8 cellular contexts compared by ENCODE assay signal in genomic region chr7:7967909-7968543, GRCh38. TPM values are rescaled to one million over a fixed set of nuclear protein-coding genes. Genes with fewer than 3 reads are reported as not detected.
DNase-seq lines count a peak whose midpoint lies in the region; ATAC-seq, FAIRE-seq and TF ChIP-seq lines count a peak whose summit lies in the region.

No MANE protein-coding gene starts in this region.

- CTCF ChIA-PET in activated CD8-positive, alpha-beta memory T cell treated with anti-CD3 and anti-CD28 coated beads, Interleukin-2, amount 10 ng/mL, durations not matched to agents 7 days and 5 days (lab: Charles Lee), result interaction anchor here (0.5 to 2.8 kb wide), 12 partner anchors 10 to 287 kb away, joined by 3 to 12 read pairs (median 3); no protein-coding TSS in a partner anchor

- no peak for TF ChIP-seq POLR2A in thyroid gland (IDR thresholded peaks at IDR 0.05)

- H3K4me3 ChIP-seq in kidney (ENCODE audit: low read length in 2 of 2), result peak overlapping the region; percentile 77 to 98
- H3K4me3 ChIP-seq in thyroid gland (replicated peaks in 1 of 3), result peak overlapping the region; percentile 2 to 81 (median 53)

- peak overlapping the region; percentile 89 for H3K27ac Mint-ChIP-seq in activated CD8-positive, alpha-beta memory T cell treated with anti-CD3 and anti-CD28 coated beads, Interleukin-2, amount 10 ng/mL, durations not matched to agents 7 days and 5 days
- H3K27ac Mint-ChIP-seq in activated T-helper 2 cell treated with anti-CD3 and anti-CD28 coated beads, Interferon-gamma antibody, Interleukin-2, Interleukin-4, amounts not matched to agents 10 μg/mL and 5 μg/mL and 100 μg/mL, durations not matched to agents 14 hours and 24 hours and 36 hours, result peak overlapping the region; percentile 95

- FAIRE-seq in kidney (lab: Jason Lieb, UNC), result no peak

- in situ Hi-C loops in GM13977 (cut with MboI; ENCODE audit: low pct_unique_long_range_greater_than_20kb, low sequenced_read_pairs, unreplicated experiment), result no loop called here

- DNase-seq in activated CD8-positive, alpha-beta memory T cell treated with anti-CD3 and anti-CD28 coated beads, Interleukin-2, amount 10 ng/mL, durations not matched to agents 7 days and 5 days, result no peak
- DNase-seq in activated CD8-positive, alpha-beta memory T cell treated with anti-CD3 and anti-CD28 coated beads, Interleukin-2, amount 50 U/mL, for 4 hours, result no peak
- no peak for DNase-seq in activated T-helper 2 cell treated with anti-CD3 and anti-CD28 coated beads, Interferon-gamma antibody, Interleukin-2, Interleukin-4, amounts not matched to agents 10 μg/mL and 5 μg/mL and 100 μg/mL, durations not matched to agents 14 hours and 24 hours and 36 hours (ENCODE audit: low spot score)
- DNase-seq in kidney (no peak), thyroid gland (no peak), GM13977 (ENCODE audit: low spot score) (no peak), anterior cingulate cortex (lab: John Stamatoyannopoulos, UW) (no peak)

- peak overlapping the region; percentile 63 to 68 for H3K9ac ChIP-seq in kidney (ENCODE audit: low read length in 2 of 2)

- H3K4me3 Mint-ChIP-seq in activated CD8-positive, alpha-beta memory T cell treated with anti-CD3 and anti-CD28 coated beads, Interleukin-2, amount 10 ng/mL, durations not matched to agents 7 days and 5 days, result peak overlapping the region; percentile 89
- peak overlapping the region; percentile 94 for H3K4me3 Mint-ChIP-seq in activated T-helper 2 cell treated with anti-CD3 and anti-CD28 coated beads, Interferon-gamma antibody, Interleukin-2, Interleukin-4, amounts not matched to agents 10 μg/mL and 5 μg/mL and 100 μg/mL, durations not matched to agents 14 hours and 24 hours and 36 hours (ENCODE audit: low read depth)

- peaks cover 0 to 7% of the 10 kb centered on the region in 2 donors for H3K4me1 ChIP-seq in kidney (ENCODE audit: control insufficient read depth in 1 of 2, insufficient read depth in 1 of 2, low read depth in 1 of 2, low read length in 2 of 2)
- H3K4me1 ChIP-seq in thyroid gland, result peaks cover 5 to 10% of the 10 kb centered on the region in 2 donors

- H3K36me3 ChIP-seq in kidney (ENCODE audit: control insufficient read depth in 1 of 2, insufficient read depth in 2 of 2, low read length in 2 of 2) (no peaks in the 10 kb centered on the region), thyroid gland (no peaks in the 10 kb centered on the region)

- no peaks in the 10 kb centered on the region for H3K9me3 Mint-ChIP-seq in activated CD8-positive, alpha-beta memory T cell treated with anti-CD3 and anti-CD28 coated beads, Interleukin-2, amount 10 ng/mL, durations not matched to agents 7 days and 5 days (ENCODE audit: low read depth)
- H3K9me3 Mint-ChIP-seq in activated T-helper 2 cell treated with anti-CD3 and anti-CD28 coated beads, Interferon-gamma antibody, Interleukin-2, Interleukin-4, amounts not matched to agents 10 μg/mL and 5 μg/mL and 100 μg/mL, durations not matched to agents 14 hours and 24 hours and 36 hours, result no peaks in the 10 kb centered on the region

- H3K4me1 Mint-ChIP-seq in activated CD8-positive, alpha-beta memory T cell treated with anti-CD3 and anti-CD28 coated beads, Interleukin-2, amount 10 ng/mL, durations not matched to agents 7 days and 5 days, result peaks cover 15% of the 10 kb centered on the region
- H3K4me1 Mint-ChIP-seq in activated T-helper 2 cell treated with anti-CD3 and anti-CD28 coated beads, Interferon-gamma antibody, Interleukin-2, Interleukin-4, amounts not matched to agents 10 μg/mL and 5 μg/mL and 100 μg/mL, durations not matched to agents 14 hours and 24 hours and 36 hours (ENCODE audit: low read depth), result peaks cover 20% of the 10 kb centered on the region

- H3K27ac ChIP-seq in kidney (ENCODE audit: low read depth in 2 of 2, low read length in 2 of 2) (peak overlapping the region; percentile 24 to 40), thyroid gland (peak overlapping the region; percentile 40 to 97 (median 68))

- H3K36me3 Mint-ChIP-seq in activated CD8-positive, alpha-beta memory T cell treated with anti-CD3 and anti-CD28 coated beads, Interleukin-2, amount 10 ng/mL, durations not matched to agents 7 days and 5 days, result no peaks in the 10 kb centered on the region
- H3K36me3 Mint-ChIP-seq in activated T-helper 2 cell treated with anti-CD3 and anti-CD28 coated beads, Interferon-gamma antibody, Interleukin-2, Interleukin-4, amounts not matched to agents 10 μg/mL and 5 μg/mL and 100 μg/mL, durations not matched to agents 14 hours and 24 hours and 36 hours (ENCODE audit: low read depth), result peaks cover 3% of the 10 kb centered on the region

- TF ChIP-seq CTCF in kidney (IDR thresholded peaks at IDR 0.05; ENCODE audit: borderline replicate concordance, extremely low read depth, insufficient read depth) (no peak), thyroid gland (IDR thresholded peaks at IDR 0.05) (no peak), GM13977 (IDR thresholded peaks at IDR 0.05; ENCODE audit: extremely low read depth, insufficient read depth, missing control alignments) (no peak)

- no peaks in the 10 kb centered on the region for H3K9me3 ChIP-seq in kidney (ENCODE audit: control insufficient read depth in 1 of 2, low read length in 2 of 2)
- no peaks in the 10 kb centered on the region for H3K9me3 ChIP-seq in thyroid gland

- ATAC-seq in activated CD8-positive, alpha-beta memory T cell treated with anti-CD3 and anti-CD28 coated beads, Interleukin-2, amount 10 ng/mL, durations not matched to agents 7 days and 5 days, result no peak
- ATAC-seq in GM21367 (IDR thresholded peaks at IDR 0.05; ENCODE audit: unreplicated experiment), result no peak

- intact Hi-C loops in activated T-helper 2 cell treated with anti-CD3 and anti-CD28 coated beads, Interferon-gamma antibody, Interleukin-2, Interleukin-4, amounts not matched to agents 10 μg/mL and 5 μg/mL and 100 μg/mL, durations not matched to agents 14 hours and 24 hours and 36 hours (cut with micrococcal nuclease), result loop anchor here (1.0 to 10.0 kb wide), 11 partner anchors 46 to 813 kb away; partner anchors contain the start of genes C1GALT1, MIOS, RPA3 and UMAD1
- intact Hi-C loops in kidney (cut with DNase I) (no loop called here), thyroid gland (cut with DNase I) (no loop called here)

- H3K27me3 Mint-ChIP-seq in activated CD8-positive, alpha-beta memory T cell treated with anti-CD3 and anti-CD28 coated beads, Interleukin-2, amount 10 ng/mL, durations not matched to agents 7 days and 5 days, result no peaks in the 10 kb centered on the region
- no peaks in the 10 kb centered on the region for H3K27me3 Mint-ChIP-seq in activated T-helper 2 cell treated with anti-CD3 and anti-CD28 coated beads, Interferon-gamma antibody, Interleukin-2, Interleukin-4, amounts not matched to agents 10 μg/mL and 5 μg/mL and 100 μg/mL, durations not matched to agents 14 hours and 24 hours and 36 hours (ENCODE audit: low read depth)

- WGBS in thyroid gland, 2 donors, result 13 to 14% methylated on average over 12 to 13 of the region's 13 CpGs

- H3K27me3 ChIP-seq in thyroid gland, result no peaks in the 10 kb centered on the region

RNA-seq across cellular contexts. Expression of gene GLCCI1, which starts 0.6 kb away (rescaled TPM):
- 10 to 100 TPM; 37.7 to 43.6 TPM for total RNA-seq in activated CD8-positive, alpha-beta memory T cell treated with anti-CD3 and anti-CD28 coated beads, Interleukin-2, amount 10 ng/mL, durations not matched to agents 7 days and 5 days
- 23.8 and 27.9 TPM in 2 replicates for total RNA-seq in activated T-helper 2 cell treated with anti-CD3 and anti-CD28 coated beads, Interferon-gamma antibody, Interleukin-2, Interleukin-4, amounts not matched to agents 10 μg/mL and 5 μg/mL and 100 μg/mL, durations not matched to agents 14 hours and 24 hours and 36 hours
- total RNA-seq in kidney (25.2 TPM), thyroid gland (100 to 1,000 TPM in 1 of 4 donors, 10 to 100 TPM in 3; 64.1 to 115 (median 68.9) TPM)
- polyA plus RNA-seq in kidney (ENCODE audit: insufficient read depth, low read depth, low replicate concordance), result 3.0 TPM
